ENCODE assay signal across 26 cellular contexts in genomic region chr10:27030060-27030459, GRCh38.
DNase-seq lines count a peak whose midpoint lies in the region; ATAC-seq, FAIRE-seq and TF ChIP-seq lines count a peak whose summit lies in the region.
"Had no signal": no experiment of that assay in that cellular context is flagged by ENCODE, and none has a peak within 500 bp of the region (broad histone marks: within the 10 kb centered on the region; RNA-seq: fewer than 3 reads in every experiment).

No MANE protein-coding gene starts in this region.

- no peaks in the 10 kb centered on the region for H3K36me3 ChIP-seq in fibroblast of lung (ENCODE audit: control insufficient read depth, insufficient read depth, low read length)
- H3K36me3 ChIP-seq in left ventricle myocardium inferior = peaks cover 90% of the 10 kb centered on the region
- H3K36me3 ChIP-seq in pancreas = no peaks in the 10 kb centered on the region
- H3K36me3 ChIP-seq: BE2C, breast epithelium, prostate gland had no signal

- no peaks in the 10 kb centered on the region for H3K27me3 Mint-ChIP-seq in stimulated activated naive CD8-positive, alpha-beta T cell treated with anti-CD3 and anti-CD28 coated beads, Interleukin-15, amount 100 ng/mL, for 72 hours

- H3K9ac ChIP-seq in fibroblast of lung (ENCODE audit: insufficient read depth, low read length) = no peak overlapping the region

- H3K4me1 ChIP-seq in fibroblast of lung (ENCODE audit: control insufficient read depth, extremely low read depth, insufficient read depth, low read length) = no peaks in the 10 kb centered on the region
- no peaks in the 10 kb centered on the region for H3K4me1 ChIP-seq in left ventricle myocardium inferior
- no peaks in the 10 kb centered on the region for H3K4me1 ChIP-seq in pancreas
- H3K4me1 ChIP-seq: BE2C, breast epithelium, left lung, prostate gland, transverse colon had no signal

- no peak overlapping the region for H3K4me3 Mint-ChIP-seq in stimulated activated naive CD8-positive, alpha-beta T cell treated with anti-CD3 and anti-CD28 coated beads, Interleukin-15, amount 100 ng/mL, for 72 hours

- H2AFZ ChIP-seq in fibroblast of lung (ENCODE audit: low read length) = no peak overlapping the region

- FAIRE-seq in pancreas (lab: Jason Lieb, UNC) = no peak
- FAIRE-seq: islet of Langerhans had no signal

- intact Hi-C loops in left ventricle myocardium inferior (cut with micrococcal nuclease) (no loop called here), pancreas (cut with DNase I) (no loop called here)

- H3K79me2 ChIP-seq in fibroblast of lung (ENCODE audit: control insufficient read depth, insufficient read depth, low read length) = no peaks in the 10 kb centered on the region

- no peak overlapping the region for H3K4me2 ChIP-seq in fibroblast of lung (ENCODE audit: extremely low read depth, insufficient read depth, low read length)

- no peaks in the 10 kb centered on the region for H4K20me1 ChIP-seq in fibroblast of lung (ENCODE audit: control insufficient read depth, extremely low read depth, insufficient read depth, low read length)

- H3K27ac Mint-ChIP-seq in stimulated activated naive CD8-positive, alpha-beta T cell treated with anti-CD3 and anti-CD28 coated beads, Interleukin-15, amount 100 ng/mL, for 72 hours = peak overlapping the region; percentile 47 to 67

- peaks cover 12% of the 10 kb centered on the region for H3K4me1 Mint-ChIP-seq in stimulated activated naive CD8-positive, alpha-beta T cell treated with anti-CD3 and anti-CD28 coated beads, Interleukin-15, amount 100 ng/mL, for 72 hours

- TF ChIP-seq CTCF in fibroblast of lung (conservative IDR thresholded peaks at IDR 0.05 in 1 of 2, IDR thresholded peaks at IDR 0.05 in 1 of 2; ENCODE audit: low read depth in 1 of 2, low read length in 2 of 2) (no peak), left ventricle myocardium inferior (IDR thresholded peaks at IDR 0.05; ENCODE audit: borderline replicate concordance) (no peak), pancreas (IDR thresholded peaks at IDR 0.05) (no peak)

- H3K27me3 ChIP-seq in fibroblast of lung (ENCODE audit: control insufficient read depth, insufficient read depth, low read length) = no peaks in the 10 kb centered on the region
- H3K27me3 ChIP-seq in left ventricle myocardium inferior (ENCODE audit: low read depth) = no peaks in the 10 kb centered on the region
- H3K27me3 ChIP-seq in pancreas = no peaks in the 10 kb centered on the region
- H3K27me3 ChIP-seq: BE2C, breast epithelium, left lung, transverse colon had no signal

- ATAC-seq in stimulated activated naive CD8-positive, alpha-beta T cell treated with anti-CD3 and anti-CD28 coated beads, Interleukin-15, amount 100 ng/mL, for 72 hours = peak; percentile 76
- no peak for ATAC-seq in stimulated activated naive CD8-positive, alpha-beta T cell treated with anti-CD3 and anti-CD28 coated beads, Interleukin-15, Interleukin-2, amounts not matched to agents 100 U/mL and 50 U/mL, for 24 hours
- no peak for ATAC-seq in GM19328 (IDR thresholded peaks at IDR 0.05; ENCODE audit: unreplicated experiment)
- ATAC-seq in pancreas = no peak
- ATAC-seq: left lung had no signal

- 74 to 89% methylated on average over 2 of the region's 2 CpGs for WGBS in pancreas, 2 donors

- DNase-seq in stimulated activated naive CD8-positive, alpha-beta T cell treated with anti-CD3 and anti-CD28 coated beads, Interleukin-15, amount 100 ng/mL, for 72 hours = no peak
- no peak for DNase-seq in stimulated activated naive CD8-positive, alpha-beta T cell treated with anti-CD3 and anti-CD28 coated beads, Interleukin-15, Interleukin-2, amounts not matched to agents 100 U/mL and 50 U/mL, for 24 hours
- DNase-seq in OCI-M1 (lab: John Stamatoyannopoulos, UW) = peak; percentile 46
- peak; percentile 21 to 32 for DNase-seq in fibroblast of lung (ENCODE audit: low read depth in 2 of 2)
- DNase-seq in left ventricle myocardium inferior = no peak
- DNase-seq in putamen (ENCODE audit: low spot score) = no peak
- DNase-seq in pancreas = no peak
- DNase-seq: activated CD4-positive, CD25-positive, alpha-beta regulatory T cell treated with anti-CD3 and anti-CD28 coated beads, Interleukin-2, amount 50 U/mL, for 72 hours; activated naive CD4-positive, alpha-beta T cell treated with Interleukin-2 at 50 U/mL for 16 hours; activated T-cell treated with anti-CD3 and anti-CD28 coated beads, Interleukin-2, amount 50 U/mL, for 48 hours; amniotic stem cell; BE2C; glutamatergic neuron; HCEC 1CT; left lung; mesendoderm; NCI-H1436 treated with DMSO at 0.1 percent for 48 hours; NCI-H2081 treated with DMSO at 0.1 percent for 48 hours; NCI-H2227 treated with DMSO at 0.1 percent for 48 hours; SIG-M5; stimulated activated CD4-positive, alpha-beta T cell treated with anti-CD3 and anti-CD28 coated beads, Interleukin-4, amount 100 ng/mL, for 24 hours; transverse colon had no signal

- H3K9me3 Mint-ChIP-seq in stimulated activated naive CD8-positive, alpha-beta T cell treated with anti-CD3 and anti-CD28 coated beads, Interleukin-15, amount 100 ng/mL, for 72 hours = no peaks in the 10 kb centered on the region

- H3K9me3 ChIP-seq in fibroblast of lung (ENCODE audit: control insufficient read depth, insufficient read depth, low read depth, low read length) = no peaks in the 10 kb centered on the region
- H3K9me3 ChIP-seq in left ventricle myocardium inferior (replicated peaks) = no peaks in the 10 kb centered on the region
- no peaks in the 10 kb centered on the region for H3K9me3 ChIP-seq in pancreas
- H3K9me3 ChIP-seq: BE2C, breast epithelium, left lung, prostate gland, transverse colon had no signal

- H3K27ac ChIP-seq in fibroblast of lung (ENCODE audit: insufficient read depth, low read length) (no peak overlapping the region), left ventricle myocardium inferior (replicated peaks) (no peak overlapping the region), pancreas (no peak overlapping the region)
- H3K27ac ChIP-seq: breast epithelium, left lung, prostate gland, transverse colon had no signal

- H3K4me3 ChIP-seq in fibroblast of lung (replicated peaks in 1 of 4; ENCODE audit: control extremely low read depth in 1 of 4, insufficient read depth in 1 of 4, low read depth in 3 of 4, low read length in 4 of 4) (no peak overlapping the region), left ventricle myocardium inferior (no peak overlapping the region), pancreas (no peak overlapping the region)
- H3K4me3 ChIP-seq: breast epithelium, left lung, prostate gland, transverse colon had no signal

Comparison
In these comparisons a context has a peak if more than half of its experiments do, and no peak if none do; other contexts are left out.
1. DNase-seq: peak in OCI-M1 (single experiment) and fibroblast of lung (2 of 2); none in stimulated activated naive CD8-positive, alpha-beta T cell treated with anti-CD3 and anti-CD28 coated beads, Interleukin-15, amount 100 ng/mL, for 72 hours (0 of 2), stimulated activated naive CD8-positive, alpha-beta T cell treated with anti-CD3 and anti-CD28 coated beads, Interleukin-15, Interleukin-2, amounts not matched to agents 100 U/mL and 50 U/mL, for 24 hours (single experiment), left ventricle myocardium inferior (single experiment), putamen (single experiment) and pancreas (0 of 6).